Comparison of ENCODE assay signal across 1 cellular context in genomic region chr18:26863921-26864497, GRCh38.
TF ChIP-seq lines count a peak whose summit lies in the region.

No MANE protein-coding gene starts in this region.

TF ChIP-seq in GM23338, 12 proteins besides CTCF, POLR2A, EP300 and RAD21 (continued from another document):
- TF ChIP-seq, protein P1, sequence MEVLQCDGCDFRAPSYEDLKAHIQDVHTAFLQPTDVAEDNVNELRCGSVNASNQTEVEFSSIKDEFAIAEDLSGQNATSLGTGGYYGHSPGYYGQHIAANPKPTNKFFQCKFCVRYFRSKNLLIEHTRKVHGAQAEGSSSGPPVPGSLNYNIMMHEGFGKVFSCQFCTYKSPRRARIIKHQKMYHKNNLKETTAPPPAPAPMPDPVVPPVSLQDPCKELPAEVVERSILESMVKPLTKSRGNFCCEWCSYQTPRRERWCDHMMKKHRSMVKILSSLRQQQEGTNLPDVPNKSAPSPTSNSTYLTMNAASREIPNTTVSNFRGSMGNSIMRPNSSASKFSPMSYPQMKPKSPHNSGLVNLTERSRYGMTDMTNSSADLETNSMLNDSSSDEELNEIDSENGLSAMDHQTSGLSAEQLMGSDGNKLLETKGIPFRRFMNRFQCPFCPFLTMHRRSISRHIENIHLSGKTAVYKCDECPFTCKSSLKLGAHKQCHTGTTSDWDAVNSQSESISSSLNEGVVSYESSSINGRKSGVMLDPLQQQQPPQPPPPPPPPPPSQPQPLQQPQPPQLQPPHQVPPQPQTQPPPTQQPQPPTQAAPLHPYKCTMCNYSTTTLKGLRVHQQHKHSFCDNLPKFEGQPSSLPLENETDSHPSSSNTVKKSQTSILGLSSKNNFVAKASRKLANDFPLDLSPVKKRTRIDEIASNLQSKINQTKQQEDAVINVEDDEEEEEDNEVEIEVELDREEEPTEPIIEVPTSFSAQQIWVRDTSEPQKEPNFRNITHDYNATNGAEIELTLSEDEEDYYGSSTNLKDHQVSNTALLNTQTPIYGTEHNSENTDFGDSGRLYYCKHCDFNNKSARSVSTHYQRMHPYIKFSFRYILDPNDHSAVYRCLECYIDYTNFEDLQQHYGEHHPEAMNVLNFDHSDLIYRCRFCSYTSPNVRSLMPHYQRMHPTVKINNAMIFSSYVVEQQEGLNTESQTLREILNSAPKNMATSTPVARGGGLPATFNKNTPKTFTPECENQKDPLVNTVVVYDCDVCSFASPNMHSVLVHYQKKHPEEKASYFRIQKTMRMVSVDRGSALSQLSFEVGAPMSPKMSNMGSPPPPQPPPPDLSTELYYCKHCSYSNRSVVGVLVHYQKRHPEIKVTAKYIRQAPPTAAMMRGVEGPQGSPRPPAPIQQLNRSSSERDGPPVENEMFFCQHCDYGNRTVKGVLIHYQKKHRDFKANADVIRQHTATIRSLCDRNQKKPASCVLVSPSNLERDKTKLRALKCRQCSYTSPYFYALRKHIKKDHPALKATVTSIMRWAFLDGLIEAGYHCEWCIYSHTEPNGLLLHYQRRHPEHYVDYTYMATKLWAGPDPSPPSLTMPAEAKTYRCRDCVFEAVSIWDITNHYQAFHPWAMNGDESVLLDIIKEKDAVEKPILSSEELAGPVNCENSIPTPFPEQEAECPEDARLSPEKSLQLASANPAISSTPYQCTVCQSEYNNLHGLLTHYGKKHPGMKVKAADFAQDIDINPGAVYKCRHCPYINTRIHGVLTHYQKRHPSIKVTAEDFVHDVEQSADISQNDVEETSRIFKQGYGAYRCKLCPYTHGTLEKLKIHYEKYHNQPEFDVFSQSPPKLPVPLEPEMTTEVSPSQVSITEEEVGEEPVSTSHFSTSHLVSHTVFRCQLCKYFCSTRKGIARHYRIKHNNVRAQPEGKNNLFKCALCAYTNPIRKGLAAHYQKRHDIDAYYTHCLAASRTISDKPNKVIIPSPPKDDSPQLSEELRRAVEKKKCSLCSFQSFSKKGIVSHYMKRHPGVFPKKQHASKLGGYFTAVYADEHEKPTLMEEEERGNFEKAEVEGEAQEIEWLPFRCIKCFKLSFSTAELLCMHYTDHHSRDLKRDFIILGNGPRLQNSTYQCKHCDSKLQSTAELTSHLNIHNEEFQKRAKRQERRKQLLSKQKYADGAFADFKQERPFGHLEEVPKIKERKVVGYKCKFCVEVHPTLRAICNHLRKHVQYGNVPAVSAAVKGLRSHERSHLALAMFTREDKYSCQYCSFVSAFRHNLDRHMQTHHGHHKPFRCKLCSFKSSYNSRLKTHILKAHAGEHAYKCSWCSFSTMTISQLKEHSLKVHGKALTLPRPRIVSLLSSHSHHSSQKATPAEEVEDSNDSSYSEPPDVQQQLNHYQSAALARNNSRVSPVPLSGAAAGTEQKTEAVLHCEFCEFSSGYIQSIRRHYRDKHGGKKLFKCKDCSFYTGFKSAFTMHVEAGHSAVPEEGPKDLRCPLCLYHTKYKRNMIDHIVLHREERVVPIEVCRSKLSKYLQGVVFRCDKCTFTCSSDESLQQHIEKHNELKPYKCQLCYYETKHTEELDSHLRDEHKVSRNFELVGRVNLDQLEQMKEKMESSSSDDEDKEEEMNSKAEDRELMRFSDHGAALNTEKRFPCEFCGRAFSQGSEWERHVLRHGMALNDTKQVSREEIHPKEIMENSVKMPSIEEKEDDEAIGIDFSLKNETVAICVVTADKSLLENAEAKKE (CRISPR knock-in tag; IDR thresholded peaks at IDR 0.05), result no peak
- no peak for TF ChIP-seq REST (IDR thresholded peaks at IDR 0.05; ENCODE audit: unreplicated experiment)
- no peak for TF ChIP-seq EZH2 (IDR thresholded peaks at IDR 0.05; ENCODE audit: low read depth, unreplicated experiment)
- no peak for TF ChIP-seq ZNF331 (CRISPR knock-in tag; IDR thresholded peaks at IDR 0.05; ENCODE audit: low read depth)
